ENCODE assay signal across 16 cellular contexts in genomic region chr9:112366591-112366990, GRCh38. TPM values are rescaled to one million over a fixed set of nuclear protein-coding genes. Genes with fewer than 3 reads are reported as not detected.
DNase-seq lines count a peak whose midpoint lies in the region; ATAC-seq, FAIRE-seq and TF ChIP-seq lines count a peak whose summit lies in the region.
"Had no signal": no experiment of that assay in that cellular context is flagged by ENCODE, and none has a peak within 500 bp of the region (broad histone marks: within the 10 kb centered on the region; RNA-seq: fewer than 3 reads in every experiment).

No MANE protein-coding gene starts in this region.

- intact Hi-C loops in HepG2 (cut with micrococcal nuclease; ENCODE audit: unreplicated experiment): no loop called here

- TF ChIP-seq CTCF in astrocyte of the cerebellum (IDR thresholded peaks at IDR 0.05; ENCODE audit: low read depth, low read length, missing control alignments): peak; percentile 10
- TF ChIP-seq CTCF in HepG2 (CRISPR knock-in tag; IDR thresholded peaks at IDR 0.05): peak; percentile 69

- TF ChIP-seq EP300 in HepG2 (IDR thresholded peaks at IDR 0.05; ENCODE audit: low read depth in 2 of 2, low read length in 2 of 2) (no peak), HepG2 (CRISPR knock-in tag; IDR thresholded peaks at IDR 0.05; ENCODE audit: borderline replicate concordance) (no peak)

- no peak for TF ChIP-seq POLR2A in HepG2 (IDR thresholded peaks at IDR 0.05; ENCODE audit: insufficient read depth in 1 of 2, low read depth in 2 of 2, low read length in 2 of 2)

- peak; percentile 8 for FAIRE-seq in HepG2 (lab: Jason Lieb, UNC)

- DNase-seq in ELF-1 (ENCODE audit: low read depth, low spot score) (peak; percentile 39), HT-29 (ENCODE audit: low spot score) (peak; percentile 45), astrocyte of the cerebellum (ENCODE audit: low read depth) (no peak), HepG2 (ENCODE audit: low spot score) (peak; percentile 39), 8988T (no peak), HK-2 (ENCODE audit: unreplicated experiment) (no peak), epidermal melanocyte (ENCODE audit: insufficient read length, low spot score) (no peak)
- DNase-seq: activated CD4-positive, alpha-beta memory T cell treated with anti-CD3 and anti-CD28 coated beads for 36 hours; amniotic stem cell; CD8-positive, alpha-beta memory T cell; NCI-H2081 treated with DMSO at 0.1 percent for 48 hours; nephron progenitor cell; right cardiac atrium; stimulated activated CD4-positive, alpha-beta T cell treated with anti-CD3 and anti-CD28 coated beads, Interleukin-4, amount 100 ng/mL, for 1 hour had no signal

- H3K36me3 ChIP-seq in HepG2 (replicated peaks in 1 of 2; ENCODE audit: control insufficient read depth in 1 of 2, insufficient read depth in 2 of 2, low read length in 2 of 2): no peaks in the 10 kb centered on the region; a peak in 1 of 5 replicates

- H4K20me1 ChIP-seq in HepG2 (ENCODE audit: insufficient read depth, low read length): no peaks in the 10 kb centered on the region

- peaks cover 13% of the 10 kb centered on the region; the same call in 1 of the 2 replicates for H3K9me3 ChIP-seq in HepG2 (ENCODE audit: low read length)

- H3K27me3 ChIP-seq in HepG2 (ENCODE audit: control insufficient read depth in 1 of 2, insufficient read depth in 2 of 2, low read length in 2 of 2): no peaks in the 10 kb centered on the region

- in situ Hi-C loops in astrocyte of the cerebellum (cut with HindIII; ENCODE audit: low sequenced_read_pairs): no loop called here
- in situ Hi-C loops in HepG2 (cut with HindIII; ENCODE audit: extremely low pct_ligation_motif_present, low pct_unique_long_range_greater_than_20kb): loop anchor here (25.0 kb wide), 1 partner anchor 604 kb away; no protein-coding TSS in a partner anchor

- H3K4me2 ChIP-seq in HepG2 (ENCODE audit: low read depth, low read length): no peak overlapping the region

- H3K4me1 ChIP-seq in HepG2 (ENCODE audit: insufficient read depth, low read length): peaks cover 10% of the 10 kb centered on the region

- no peak overlapping the region for H3K4me3 ChIP-seq in astrocyte of the cerebellum (ENCODE audit: low read depth, low read length)
- no peak overlapping the region for H3K4me3 ChIP-seq in HepG2 (replicated peaks in 1 of 3; ENCODE audit: insufficient read depth in 1 of 3, low read depth in 2 of 3, low read length in 3 of 3)
- H3K4me3 ChIP-seq: SK-N-MC had no signal

- peak; percentile 50 for TF ChIP-seq RAD21 in HepG2 (CRISPR knock-in tag; IDR thresholded peaks at IDR 0.05)

- ATAC-seq in HepG2 (peak; percentile 79), GM18511 (IDR thresholded peaks at IDR 0.05; ENCODE audit: unreplicated experiment) (no peak)
- ATAC-seq: right cardiac atrium had no signal

- no peak overlapping the region for H3K27ac ChIP-seq in HepG2 (ENCODE audit: extremely low read length, insufficient read depth, low read length)
- H3K27ac ChIP-seq: SK-N-MC had no signal

- no peak overlapping the region for H3K9ac ChIP-seq in HepG2 (ENCODE audit: insufficient read depth, low read depth, low read length)

- POLR2A ChIA-PET in HepG2 (lab: Yijun Ruan, JAX): interaction anchor here (1.2 to 2.3 kb wide), 2 partner anchors 13 to 21 kb away, joined by 5 to 15 read pairs; partner anchors contain the start of gene HSDL2

- H2AFZ ChIP-seq in HepG2 (ENCODE audit: low read length): no peak overlapping the region

- no TSS peak for BruUV-seq in HepG2 (replicated peaks; lab: Mats Ljungman, UMichigan)

- CTCF ChIA-PET in HepG2 (lab: Yijun Ruan, JAX; ENCODE audit: low intra/inter-chr PET ratio, low total read pairs): interaction anchor here (0.8 kb wide), 1 partner anchor 280 kb away, joined by 4 read pairs; no protein-coding TSS in a partner anchor

- 86% methylated on average over 2 of the region's 3 CpGs for WGBS in HepG2 (ENCODE audit: low lambda C conversion rate)

- H3K79me2 ChIP-seq in HepG2 (ENCODE audit: insufficient read depth, low read length): no peaks in the 10 kb centered on the region

TF ChIP-seq in HepG2, 621 proteins besides CTCF, POLR2A, EP300 and RAD21 (continues in another document):
- TF ChIP-seq, protein P1, sequence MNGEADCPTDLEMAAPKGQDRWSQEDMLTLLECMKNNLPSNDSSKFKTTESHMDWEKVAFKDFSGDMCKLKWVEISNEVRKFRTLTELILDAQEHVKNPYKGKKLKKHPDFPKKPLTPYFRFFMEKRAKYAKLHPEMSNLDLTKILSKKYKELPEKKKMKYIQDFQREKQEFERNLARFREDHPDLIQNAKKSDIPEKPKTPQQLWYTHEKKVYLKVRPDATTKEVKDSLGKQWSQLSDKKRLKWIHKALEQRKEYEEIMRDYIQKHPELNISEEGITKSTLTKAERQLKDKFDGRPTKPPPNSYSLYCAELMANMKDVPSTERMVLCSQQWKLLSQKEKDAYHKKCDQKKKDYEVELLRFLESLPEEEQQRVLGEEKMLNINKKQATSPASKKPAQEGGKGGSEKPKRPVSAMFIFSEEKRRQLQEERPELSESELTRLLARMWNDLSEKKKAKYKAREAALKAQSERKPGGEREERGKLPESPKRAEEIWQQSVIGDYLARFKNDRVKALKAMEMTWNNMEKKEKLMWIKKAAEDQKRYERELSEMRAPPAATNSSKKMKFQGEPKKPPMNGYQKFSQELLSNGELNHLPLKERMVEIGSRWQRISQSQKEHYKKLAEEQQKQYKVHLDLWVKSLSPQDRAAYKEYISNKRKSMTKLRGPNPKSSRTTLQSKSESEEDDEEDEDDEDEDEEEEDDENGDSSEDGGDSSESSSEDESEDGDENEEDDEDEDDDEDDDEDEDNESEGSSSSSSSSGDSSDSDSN (CRISPR knock-in tag; IDR thresholded peaks at IDR 0.05): 0 out of 2 replicates have a peak, but pooled peaks have one; percentile 23
- no peak for TF ChIP-seq FOXA1 (IDR thresholded peaks at IDR 0.05)
- no peak for TF ChIP-seq FOXA1 (CRISPR knock-in tag; IDR thresholded peaks at IDR 0.05)
- 0 out of 2 replicates have a peak, but pooled peaks have one; percentile 30 for TF ChIP-seq HIVEP1 (CRISPR knock-in tag; IDR thresholded peaks at IDR 0.05)
- TF ChIP-seq CEBPG (CRISPR knock-in tag; IDR thresholded peaks at IDR 0.05): peak; percentile 32; the same call in 1 of the 2 replicates
- peak; percentile 33; the same call in 1 of the 2 replicates for TF ChIP-seq SMC3 (IDR thresholded peaks at IDR 0.05; ENCODE audit: low read length)

RNA-seq across cellular contexts. Expression of gene HSDL2, which starts 13.3 kb away (rescaled TPM):
- total RNA-seq in HT-29 (2014; rRNA removed; shearing (Covaris generic)): 27.4 and 29.5 TPM in 2 replicates
- 55.3 and 76.3 TPM in 2 replicates for total RNA-seq in HepG2 (2016; rRNA removed; fragmentation: Illumina TruSeq; extraction: Trizol)
- 26.8 and 28.8 TPM in 2 replicates for total RNA-seq in HepG2 (2016; cell fraction: cytosol; rRNA removed; fragmentation: Illumina TruSeq; extraction: Trizol; ENCODE audit: low read depth)
- 57.7 and 86.7 TPM in 2 replicates for total RNA-seq in HepG2 (2016; cell fraction: insoluble cytoplasmic fraction; rRNA removed; fragmentation: Illumina TruSeq; extraction: Trizol)
- total RNA-seq in HepG2 (2016; cell fraction: membrane; rRNA removed; fragmentation: Illumina TruSeq; extraction: Trizol): 36.5 and 40.1 TPM in 2 replicates
- total RNA-seq in HepG2 (2016; cell fraction: nucleus; rRNA removed; fragmentation: Illumina TruSeq; extraction: Trizol): 32.2 and 40.4 TPM in 2 replicates
- 57.7 and 80.2 TPM in 2 replicates for polyA plus RNA-seq in HepG2 (2011; rRNA removed)
- polyA plus RNA-seq in HepG2 (2011; cell fraction: cytosol; rRNA removed): 36.9 and 43.5 TPM in 2 replicates
- 22.2 and 23.4 TPM in 2 replicates for polyA plus RNA-seq in HepG2 (2011; cell fraction: nucleus; rRNA removed)
- 47.7 and 65.1 TPM in 2 replicates for polyA plus RNA-seq in HepG2 (2012)
- polyA plus RNA-seq in HepG2 (2016; cell fraction: cytosol; fragmentation: Illumina TruSeq; extraction: Trizol; ENCODE audit: low read depth): 18.6 and 21.0 TPM in 2 replicates
- polyA plus RNA-seq in HepG2 (2016; cell fraction: insoluble cytoplasmic fraction; fragmentation: Illumina TruSeq; extraction: Trizol; ENCODE audit: low read depth): 69.6 and 82.4 TPM in 2 replicates
- polyA plus RNA-seq in HepG2 (2016; cell fraction: membrane; fragmentation: Illumina TruSeq; extraction: Trizol; ENCODE audit: low read depth): 26.5 and 28.6 TPM in 2 replicates
- polyA plus RNA-seq in HepG2 (2016; cell fraction: nucleus; fragmentation: Illumina TruSeq; extraction: Trizol; ENCODE audit: insufficient read depth, low read depth): 38.5 and 39.3 TPM in 2 replicates
- polyA minus RNA-seq in HepG2 (2011; rRNA and poly(A)+ RNA removed; ENCODE audit: low replicate concordance): 28.6 and 43.8 TPM in 2 replicates
- 58.9 and 62.7 TPM in 2 replicates for polyA minus RNA-seq in HepG2 (2011; cell fraction: cytosol; rRNA and poly(A)+ RNA removed)
- polyA minus RNA-seq in HepG2 (2011; cell fraction: nucleus; rRNA and poly(A)+ RNA removed): 66.0 and 70.4 TPM in 2 replicates

RNA-seq across cellular contexts. Expression of gene PTBP3, which starts 33.2 kb away (rescaled TPM):
- total RNA-seq in HT-29 (2014; rRNA removed; shearing (Covaris generic)): 25.9 and 27.4 TPM in 2 replicates
- total RNA-seq in HepG2 (2016; rRNA removed; fragmentation: Illumina TruSeq; extraction: Trizol): 52.8 and 79.5 TPM in 2 replicates
- total RNA-seq in HepG2 (2016; cell fraction: cytosol; rRNA removed; fragmentation: Illumina TruSeq; extraction: Trizol; ENCODE audit: low read depth): 116 and 122 TPM in 2 replicates
- 55.6 and 78.0 TPM in 2 replicates for total RNA-seq in HepG2 (2016; cell fraction: insoluble cytoplasmic fraction; rRNA removed; fragmentation: Illumina TruSeq; extraction: Trizol)
- 44.6 and 47.8 TPM in 2 replicates for total RNA-seq in HepG2 (2016; cell fraction: membrane; rRNA removed; fragmentation: Illumina TruSeq; extraction: Trizol)
- 33.0 and 35.9 TPM in 2 replicates for total RNA-seq in HepG2 (2016; cell fraction: nucleus; rRNA removed; fragmentation: Illumina TruSeq; extraction: Trizol)
- 35.6 and 61.1 TPM in 2 replicates for polyA plus RNA-seq in HepG2 (2011; rRNA removed)
- polyA plus RNA-seq in HepG2 (2011; cell fraction: cytosol; rRNA removed): 23.4 and 43.1 TPM in 2 replicates
- polyA plus RNA-seq in HepG2 (2011; cell fraction: nucleus; rRNA removed): 33.0 and 38.2 TPM in 2 replicates
- polyA plus RNA-seq in HepG2 (2012): 20.2 and 22.4 TPM in 2 replicates
- 2.3 and 2.6 TPM in 2 replicates for polyA plus RNA-seq in HepG2 (2016; cell fraction: cytosol; fragmentation: Illumina TruSeq; extraction: Trizol; ENCODE audit: low read depth)
- 67.1 and 71.0 TPM in 2 replicates for polyA plus RNA-seq in HepG2 (2016; cell fraction: insoluble cytoplasmic fraction; fragmentation: Illumina TruSeq; extraction: Trizol; ENCODE audit: low read depth)
- 10.9 and 11.4 TPM in 2 replicates for polyA plus RNA-seq in HepG2 (2016; cell fraction: membrane; fragmentation: Illumina TruSeq; extraction: Trizol; ENCODE audit: low read depth)
- 30.4 TPM in 2 replicates for polyA plus RNA-seq in HepG2 (2016; cell fraction: nucleus; fragmentation: Illumina TruSeq; extraction: Trizol; ENCODE audit: insufficient read depth, low read depth)
- 104 and 144 TPM in 2 replicates for polyA minus RNA-seq in HepG2 (2011; rRNA and poly(A)+ RNA removed; ENCODE audit: low replicate concordance)
- 55.4 and 66.1 TPM in 2 replicates for polyA minus RNA-seq in HepG2 (2011; cell fraction: cytosol; rRNA and poly(A)+ RNA removed)
- 44.7 and 50.8 TPM in 2 replicates for polyA minus RNA-seq in HepG2 (2011; cell fraction: nucleus; rRNA and poly(A)+ RNA removed)

Comparison
In these comparisons a context has a peak if more than half of its experiments do, and no peak if none do; other contexts are left out.
1. DNase-seq: peak in ELF-1 (single experiment), HT-29 (single experiment) and HepG2 (single experiment); none in astrocyte of the cerebellum (single experiment), 8988T (single experiment), HK-2 (single experiment) and epidermal melanocyte (single experiment).